Comparison of ENCODE assay signal across 2 cellular contexts in genomic region chr10:89521368-89521767, GRCh38.
TF ChIP-seq lines count a peak whose summit lies in the region.

No MANE protein-coding gene starts in this region.

TF ChIP-seq in IMR-90, 13 proteins besides CTCF, POLR2A, EP300 and RAD21 (continued from another document):
- TF ChIP-seq RCOR1 (IDR thresholded peaks at IDR 0.05; ENCODE audit: insufficient replicate concordance, low read length) (no peak), CEBPB (IDR thresholded peaks at IDR 0.05; ENCODE audit: low read depth, low read length) (no peak)

TF ChIP-seq in WTC11, 78 proteins besides CTCF, POLR2A, EP300 and RAD21 (continued from another document):
- no peak for TF ChIP-seq ARID4B (CRISPR knock-in tag; IDR thresholded peaks at IDR 0.05; ENCODE audit: borderline replicate concordance)
- TF ChIP-seq TEAD1 (CRISPR knock-in tag; IDR thresholded peaks at IDR 0.05): no peak
- TF ChIP-seq ATF6 (CRISPR knock-in tag; IDR thresholded peaks at IDR 0.05): no peak
- TF ChIP-seq IRF2 (CRISPR knock-in tag; IDR thresholded peaks at IDR 0.05; ENCODE audit: borderline replicate concordance, low read depth): no peak
- no peak for TF ChIP-seq SP1 (CRISPR knock-in tag; conservative IDR thresholded peaks at IDR 0.05)
- no peak for TF ChIP-seq ELF4 (CRISPR knock-in tag; IDR thresholded peaks at IDR 0.05; ENCODE audit: low read depth)
